ENCODE assay signal across 9 cellular contexts in the genomic region with DNA sequence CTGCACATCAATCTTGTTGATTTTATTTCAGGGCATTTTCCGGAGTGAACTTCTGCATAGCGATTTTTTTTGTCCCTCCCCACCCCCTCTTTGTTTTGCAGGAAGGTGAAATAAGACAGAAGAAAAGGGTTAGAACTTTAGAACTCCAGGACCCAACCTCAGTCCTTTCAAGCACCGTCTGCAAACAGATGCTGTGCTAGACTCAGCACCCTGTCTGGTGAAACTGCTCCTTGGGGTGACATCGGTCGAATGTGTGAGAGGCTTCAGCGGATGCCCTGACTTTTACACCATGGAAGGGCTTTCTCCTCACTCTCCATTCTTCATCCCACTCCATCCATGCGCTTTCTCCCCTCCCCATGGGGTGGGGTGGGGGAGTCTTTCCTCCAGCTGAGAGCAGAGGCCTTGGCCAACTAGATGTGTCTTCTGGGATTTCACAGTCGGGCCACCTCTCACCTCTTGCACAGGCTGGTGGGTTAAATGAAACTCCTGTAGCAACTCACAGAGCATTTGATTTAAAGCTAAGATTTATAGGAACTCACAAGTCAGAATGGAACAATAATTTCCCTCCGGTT. TPM values are rescaled to one million over a fixed set of nuclear protein-coding genes. Genes with fewer than 3 reads are reported as not detected.
DNase-seq lines count a peak whose midpoint lies in the region; ATAC-seq, FAIRE-seq and TF ChIP-seq lines count a peak whose summit lies in the region.
"Had no signal": no experiment of that assay in that cellular context is flagged by ENCODE, and none has a peak within 500 bp of the region (broad histone marks: within the 10 kb centered on the region; RNA-seq: fewer than 3 reads in every experiment).

No MANE protein-coding gene starts in this region.

- TF ChIP-seq CTCF in HEK293 (tag by site-specific recombination; IDR thresholded peaks at IDR 0.05) = no peak
- TF ChIP-seq CTCF in epithelial cell of proximal tubule (conservative IDR thresholded peaks at IDR 0.05; ENCODE audit: low read depth, low read length) = no peak

- H3K9me3 Mint-ChIP-seq in activated CD4-positive, alpha-beta memory T cell treated with anti-CD3 and anti-CD28 coated beads for 36 hours = peaks cover 3% of the 10 kb centered on the region

- 58 to 64% (median 64%) methylated on average over 9 of the region's 9 CpGs for WGBS in small intestine, 3 donors

- H3K4me3 Mint-ChIP-seq in activated CD4-positive, alpha-beta memory T cell treated with anti-CD3 and anti-CD28 coated beads for 36 hours = peak overlapping the region; percentile 75

- ATAC-seq in HG03280 (IDR thresholded peaks at IDR 0.05; ENCODE audit: unreplicated experiment) = no peak

- CTCF ChIA-PET in HEK293 (lab: Yijun Ruan, JAX) = no interaction called here
- CTCF ChIA-PET in activated CD4-positive, alpha-beta memory T cell treated with anti-CD3 and anti-CD28 coated beads for 36 hours (lab: Charles Lee) = interaction anchor here (1.8 kb wide), 1 partner anchor 478 kb away, joined by 5 read pairs; no protein-coding TSS in a partner anchor

- H3K27me3 ChIP-seq in small intestine (ENCODE audit: control insufficient read depth in 2 of 2, insufficient read depth in 2 of 2, low read length in 2 of 2) = no peaks in the 10 kb centered on the region

- intact Hi-C loops in activated CD4-positive, alpha-beta memory T cell treated with anti-CD3 and anti-CD28 coated beads for 36 hours (cut with micrococcal nuclease) = loop anchor here (5.0 kb wide), 1 partner anchor 75 kb away; no protein-coding TSS in a partner anchor

- H3K27ac Mint-ChIP-seq in activated CD4-positive, alpha-beta memory T cell treated with anti-CD3 and anti-CD28 coated beads for 36 hours = peak overlapping the region; percentile 83

- H3K27ac ChIP-seq in HEK293 (ENCODE audit: extremely low read depth, low read depth, low read length) (peak overlapping the region; percentile 96), small intestine (ENCODE audit: low read depth in 1 of 2, low read length in 1 of 2) (peak overlapping the region; percentile 7 to 86)

- POLR2A ChIA-PET in HEK293 (lab: Yijun Ruan, JAX) = interaction anchor here (0.6 to 1.0 kb wide), 2 partner anchors 37 to 44 kb away, joined by 4 to 5 read pairs; no protein-coding TSS in a partner anchor
- POLR2A ChIA-PET in activated CD4-positive, alpha-beta memory T cell treated with anti-CD3 and anti-CD28 coated beads for 36 hours (lab: Charles Lee) = interaction anchor here (0.9 kb wide), 1 partner anchor 32 kb away, joined by 3 read pairs; no protein-coding TSS in a partner anchor

- FAIRE-seq in small intestine (lab: Jason Lieb, UNC) = no peak

- H3K36me3 ChIP-seq in HEK293 (ENCODE audit: control insufficient read depth in 2 of 2, insufficient read depth in 1 of 2, low read length in 2 of 2) (no peaks in the 10 kb centered on the region), small intestine (ENCODE audit: control insufficient read depth in 2 of 2, insufficient read depth in 2 of 2, low read length in 2 of 2) (no peaks in the 10 kb centered on the region)

- H3K9me3 ChIP-seq in HEK293 (ENCODE audit: control insufficient read depth, insufficient read depth, low read depth, low read length) (no peaks in the 10 kb centered on the region), small intestine (ENCODE audit: control insufficient read depth, low read depth) (no peaks in the 10 kb centered on the region)

- H3K4me3 ChIP-seq in HEK293 (ENCODE audit: low read depth, low read length) = peak overlapping the region; percentile 23; the same call in 1 of the 2 replicates
- H3K4me3 ChIP-seq in epithelial cell of proximal tubule (ENCODE audit: low read depth, low read length) = peak overlapping the region; percentile 56
- no peak overlapping the region for H3K4me3 ChIP-seq in small intestine (ENCODE audit: low read depth in 1 of 2, low read length in 2 of 2)

- no peaks in the 10 kb centered on the region for H3K27me3 Mint-ChIP-seq in activated CD4-positive, alpha-beta memory T cell treated with anti-CD3 and anti-CD28 coated beads for 36 hours

- peak; percentile 42 for DNase-seq in activated CD4-positive, alpha-beta memory T cell treated with anti-CD3 and anti-CD28 coated beads for 36 hours
- DNase-seq in epithelial cell of proximal tubule (ENCODE audit: low read depth) (no peak), small intestine (no peak), cerebellar cortex (ENCODE audit: low spot score) (no peak), NOMO-1 (lab: John Stamatoyannopoulos, UW; ENCODE audit: unreplicated experiment in 2 of 2) (no peak), DMS79 treated with DMSO at 0.1 percent for 48 hours (lab: John Stamatoyannopoulos, UW) (no peak)
- DNase-seq: SHP77 had no signal

- peaks cover 40% of the 10 kb centered on the region for H3K4me1 Mint-ChIP-seq in activated CD4-positive, alpha-beta memory T cell treated with anti-CD3 and anti-CD28 coated beads for 36 hours (ENCODE audit: low read depth)

- H3K36me3 Mint-ChIP-seq in activated CD4-positive, alpha-beta memory T cell treated with anti-CD3 and anti-CD28 coated beads for 36 hours = peaks cover 3% of the 10 kb centered on the region

- H3K4me1 ChIP-seq in HEK293 (ENCODE audit: control insufficient read depth, insufficient read depth, low read length) (peaks cover 33% of the 10 kb centered on the region), small intestine (ENCODE audit: control insufficient read depth in 2 of 2, insufficient read depth in 1 of 2, low read depth in 1 of 2, low read length in 1 of 2) (peaks cover 0 to 3% of the 10 kb centered on the region in 2 donors)

TF ChIP-seq in HEK293, 187 proteins besides CTCF, POLR2A, EP300 and RAD21:
- TF ChIP-seq ZNF2 (tag by site-specific recombination; IDR thresholded peaks at IDR 0.05) (no peak), ZNF664 (tag by site-specific recombination; IDR thresholded peaks at IDR 0.05) (no peak), ZXDB (tag by site-specific recombination; IDR thresholded peaks at IDR 0.05) (0 out of 2 replicates have a peak, but pooled peaks have one; percentile 3)

RNA-seq across cellular contexts. Expression of a gene that starts 43.3 kb away (rescaled TPM):
- total RNA-seq in activated CD4-positive, alpha-beta memory T cell treated with anti-CD3 and anti-CD28 coated beads for 36 hours = under 1 TPM; 0.31 to 0.36 TPM
- 0.65 and 1.0 TPM in 2 replicates for total RNA-seq in epithelial cell of proximal tubule
- polyA plus RNA-seq in small intestine = under 1 TPM in 1 of 3 donors, not detected in 2; 0.09 TPM

Comparison
In these comparisons a context has a peak if more than half of its experiments do, and no peak if none do; other contexts are left out.
1. H3K4me3 ChIP-seq: peak in HEK293 (single experiment) and epithelial cell of proximal tubule (single experiment); none in small intestine (0 of 2).